Comparison of ENCODE assay signal across 16 cellular contexts in genomic region chr21:42469272-42469671, GRCh38. TPM values are rescaled to one million over a fixed set of nuclear protein-coding genes. Genes with fewer than 3 reads are reported as not detected.
DNase-seq lines count a peak whose midpoint lies in the region; ATAC-seq and TF ChIP-seq lines count a peak whose summit lies in the region.
"Had no signal": no experiment of that assay in that cellular context is flagged by ENCODE, and none has a peak within 500 bp of the region (broad histone marks: within the 10 kb centered on the region; RNA-seq: fewer than 3 reads in every experiment).

No MANE protein-coding gene starts in this region.

- CTCF ChIA-PET in Calu3 (lab: Charles Lee) = interaction anchor here (1.3 kb wide), 1 partner anchor 55 kb away, joined by 4 read pairs; no protein-coding TSS in a partner anchor

- TF ChIP-seq CTCF in Calu3 (IDR thresholded peaks at IDR 0.05; ENCODE audit: unreplicated experiment) = no peak
- no peak for TF ChIP-seq CTCF in coronary artery (IDR thresholded peaks at IDR 0.05)
- TF ChIP-seq CTCF in endodermal cell (conservative IDR thresholded peaks at IDR 0.05) = no peak
- no peak for TF ChIP-seq CTCF in gastrocnemius medialis (IDR thresholded peaks at IDR 0.05 in 4 of 5, conservative IDR thresholded peaks at IDR 0.05 in 1 of 5)

- ATAC-seq in GM19351 (IDR thresholded peaks at IDR 0.05; ENCODE audit: unreplicated experiment) = peak; percentile 57
- ATAC-seq in HG03159 (IDR thresholded peaks at IDR 0.05; ENCODE audit: unreplicated experiment) = peak; percentile 39
- ATAC-seq in gastrocnemius medialis = no peak

- no peak overlapping the region for H3K4me3 Mint-ChIP-seq in Calu3 (ENCODE audit: low read depth, unreplicated experiment)
- no peak overlapping the region for H3K4me3 Mint-ChIP-seq in endodermal cell
- H3K4me3 Mint-ChIP-seq: mesothelial cell of epicardium; T-helper 1 cell treated with Interleukin-12 subunit alpha and Interleukin-12 subunit beta and Interleukin-4 antibody, amounts not matched to agents 30 μg/mL and 1 μg/mL, for 36 hours had no signal

- no peaks in the 10 kb centered on the region for H3K9me3 ChIP-seq in endodermal cell (ENCODE audit: control insufficient read depth, low read length)
- no peaks in the 10 kb centered on the region for H3K9me3 ChIP-seq in gastrocnemius medialis
- H3K9me3 ChIP-seq: esophagus squamous epithelium had no signal

- H3K4me1 ChIP-seq in endodermal cell (ENCODE audit: control insufficient read depth, insufficient read depth, low read length) (peaks cover 10% of the 10 kb centered on the region), gastrocnemius medialis (peaks cover 9 to 12% of the 10 kb centered on the region in 2 donors)

- H3K36me3 ChIP-seq in endodermal cell (ENCODE audit: control insufficient read depth, insufficient read depth, low read length) = no peaks in the 10 kb centered on the region
- H3K36me3 ChIP-seq in gastrocnemius medialis = no peaks in the 10 kb centered on the region
- H3K36me3 ChIP-seq: esophagus squamous epithelium had no signal

- TF ChIP-seq POLR2A in gastrocnemius medialis (IDR thresholded peaks at IDR 0.05) = no peak

- no TSS peak for BruUV-seq in Calu3 (replicated peaks; lab: Mats Ljungman, UMichigan)

- in situ Hi-C loops in gastrocnemius medialis (cut with MboI; ENCODE audit: low sequenced_read_pairs in 4 of 4) = loop anchor here in 3 of 4 donors (25.0 kb wide), 2 partner anchors 93 to 332 kb away; no protein-coding TSS in a partner anchor

- H3K27me3 ChIP-seq in endodermal cell (ENCODE audit: control insufficient read depth, insufficient read depth, low read length, poor library complexity, severe bottlenecking) = no peaks in the 10 kb centered on the region
- no peaks in the 10 kb centered on the region for H3K27me3 ChIP-seq in gastrocnemius medialis
- H3K27me3 ChIP-seq: esophagus squamous epithelium had no signal

- WGBS in endodermal cell (ENCODE audit: insufficient coverage in 1 of 2, insufficient read length in 1 of 2), 2 experiments = 83 to 88% methylated on average over 2 of the region's 2 CpGs

- H3K4me3 ChIP-seq in coronary artery = no peak overlapping the region
- H3K4me3 ChIP-seq in endodermal cell (ENCODE audit: low read length) = no peak overlapping the region
- no peak overlapping the region for H3K4me3 ChIP-seq in gastrocnemius medialis
- H3K4me3 ChIP-seq: esophagus squamous epithelium had no signal

- H3K27me3 Mint-ChIP-seq in Calu3 (ENCODE audit: unreplicated experiment) = no peaks in the 10 kb centered on the region
- H3K27me3 Mint-ChIP-seq in endodermal cell (ENCODE audit: insufficient read depth) = no peaks in the 10 kb centered on the region

- no peak overlapping the region for H3K27ac ChIP-seq in coronary artery
- no peak overlapping the region for H3K27ac ChIP-seq in endodermal cell (ENCODE audit: low read depth, low read length)
- H3K27ac ChIP-seq in gastrocnemius medialis = no peak overlapping the region
- H3K27ac ChIP-seq: esophagus squamous epithelium had no signal

- H3K36me3 Mint-ChIP-seq in Calu3 (ENCODE audit: insufficient read depth, unreplicated experiment) (peaks cover 13% of the 10 kb centered on the region), endodermal cell (ENCODE audit: low read depth) (no peaks in the 10 kb centered on the region)
- H3K36me3 Mint-ChIP-seq: mesothelial cell of epicardium had no signal

- H3K4me1 Mint-ChIP-seq in Calu3 (ENCODE audit: low read depth, unreplicated experiment) (peaks cover 62% of the 10 kb centered on the region), endodermal cell (peaks cover 44% of the 10 kb centered on the region)

- H3K9me3 Mint-ChIP-seq in Calu3 (ENCODE audit: low read depth, unreplicated experiment) = no peaks in the 10 kb centered on the region
- H3K9me3 Mint-ChIP-seq in endodermal cell = peaks cover under 1% of the 10 kb centered on the region
- H3K9me3 Mint-ChIP-seq: mesothelial cell of epicardium; T-helper 1 cell treated with Interleukin-12 subunit alpha and Interleukin-12 subunit beta and Interleukin-4 antibody, amounts not matched to agents 30 μg/mL and 1 μg/mL, for 36 hours had no signal

- no peak overlapping the region for H3K9ac ChIP-seq in endodermal cell (ENCODE audit: extremely low read depth, low read length, poor library complexity, severe bottlenecking)

- H3K27ac Mint-ChIP-seq in Calu3 (ENCODE audit: unreplicated experiment) = peak overlapping the region; percentile 13
- H3K27ac Mint-ChIP-seq in endodermal cell = no peak overlapping the region
- H3K27ac Mint-ChIP-seq: mesothelial cell of epicardium; T-helper 1 cell treated with Interleukin-12 subunit alpha and Interleukin-12 subunit beta and Interleukin-4 antibody, amounts not matched to agents 30 μg/mL and 1 μg/mL, for 36 hours had no signal

- intact Hi-C loops in Calu3 (cut with micrococcal nuclease; ENCODE audit: unreplicated experiment) (loop anchor here (5.0 kb wide), 1 partner anchor 48 kb away; no protein-coding TSS in a partner anchor), gastrocnemius medialis (cut with DNase I; ENCODE audit: low total_unique reads) (no loop called here)

- DNase-seq in Calu3 (no peak), coronary artery (ENCODE audit: low spot score) (peak; percentile 3), endodermal cell (no peak), activated gamma-delta T cell treated with Interleukin-2 at 50 U/mL for 16 hours (no peak), NCI-H187 (lab: John Stamatoyannopoulos, UW) (no peak), gastrocnemius medialis (no peak)
- DNase-seq: cerebellar nuclear complex; esophagus squamous epithelium; NCI-H1092; NCI-H345; stimulated activated naive CD4-positive, alpha-beta T cell treated with Interleukin-2 at 50 U/mL for 16 hours had no signal

RNA-seq across cellular contexts. Expression of gene RSPH1, which starts 26.8 kb away (rescaled TPM):
- total RNA-seq in Calu3 (2022) (2.2 and 3.3 TPM in 2 replicates), endodermal cell (1 to 10 TPM; 1.8 to 2.2 TPM), gastrocnemius medialis (under 1 TPM in 1 of 4 donors, not detected in 3; 0.29 TPM)
- polyA plus RNA-seq in endodermal cell (2013, experiment 1 of 2) = 0.57 TPM
- 0.33 TPM for polyA plus RNA-seq in endodermal cell (2013, experiment 2 of 2)
- total RNA-seq: activated CD8-positive, alpha-beta memory T cell treated with anti-CD3 and anti-CD28 coated beads for 36 hours had no signal

RNA-seq across cellular contexts. Expression of gene SLC37A1, which starts 44.4 kb away (rescaled TPM):
- total RNA-seq in Calu3 (2022) = 24.9 and 30.9 TPM in 2 replicates
- total RNA-seq in endodermal cell = 10 to 100 TPM; 22.7 to 47.0 TPM
- 7.6 TPM for polyA plus RNA-seq in endodermal cell (2013, experiment 1 of 2)
- polyA plus RNA-seq in endodermal cell (2013, experiment 2 of 2) = 6.3 TPM
- 10 to 100 TPM in 2 of 4 donors, 1 to 10 TPM in 2; 8.3 to 16.1 (median 12.4) TPM for total RNA-seq in gastrocnemius medialis

Comparison
In these comparisons a context has a peak if more than half of its experiments do, and no peak if none do; other contexts are left out.
1. ATAC-seq: peak in GM19351 (single experiment) and HG03159 (single experiment); none in gastrocnemius medialis (0 of 2).